In genomic region chr1:165851034-165851658, GRCh38 we compare ENCODE assay signal across 8 cellular contexts. TPM values are rescaled to one million over a fixed set of nuclear protein-coding genes. Genes with fewer than 3 reads are reported as not detected.
DNase-seq lines count a peak whose midpoint lies in the region; ATAC-seq and TF ChIP-seq lines count a peak whose summit lies in the region.

No MANE protein-coding gene starts in this region.

- no peak overlapping the region for H3K27ac ChIP-seq in left ventricle myocardium inferior (replicated peaks)

- H3K4me3 ChIP-seq in fibroblast of mammary gland (ENCODE audit: control insufficient read depth, low read depth, low read length) (no peak overlapping the region), left ventricle myocardium inferior (no peak overlapping the region)

- no peaks in the 10 kb centered on the region for H3K9me3 ChIP-seq in left ventricle myocardium inferior (replicated peaks)

- peak; percentile 72 for ATAC-seq in GM18861 (IDR thresholded peaks at IDR 0.05; ENCODE audit: unreplicated experiment)
- peak; percentile 75 for ATAC-seq in HG02763 (IDR thresholded peaks at IDR 0.05; ENCODE audit: unreplicated experiment)

- intact Hi-C loops in left ventricle myocardium inferior (cut with micrococcal nuclease), result no loop called here

- DNase-seq in NOMO-1 treated with DMSO at 0.1 percent for 48 hours (lab: John Stamatoyannopoulos, UW; ENCODE audit: unreplicated experiment) (peak; percentile 72), fibroblast of mammary gland (ENCODE audit: low read depth) (peak; percentile 71), left ventricle myocardium inferior (no peak), germinal center (ENCODE audit: low spot score) (no peak), Ammon's horn (ENCODE audit: low spot score) (no peak)
- DNase-seq in activated CD4-positive, alpha-beta T cell treated with anti-CD3 and anti-CD28 coated beads for 48 hours, result no peak

- no peak for TF ChIP-seq CTCF in fibroblast of mammary gland (conservative IDR thresholded peaks at IDR 0.05; ENCODE audit: control insufficient read depth, insufficient read depth, low read depth, low read length)
- TF ChIP-seq CTCF in left ventricle myocardium inferior (IDR thresholded peaks at IDR 0.05; ENCODE audit: borderline replicate concordance), result no peak

- H3K36me3 ChIP-seq in left ventricle myocardium inferior, result no peaks in the 10 kb centered on the region

- H3K27me3 ChIP-seq in left ventricle myocardium inferior (ENCODE audit: low read depth), result no peaks in the 10 kb centered on the region

- peaks cover 30% of the 10 kb centered on the region for H3K4me1 ChIP-seq in left ventricle myocardium inferior

RNA-seq across cellular contexts. Expression of gene UCK2, which starts 23.7 kb away (rescaled TPM):
- 9.6 TPM for total RNA-seq in left ventricle myocardium inferior

Comparison
In these comparisons a context has a peak if more than half of its experiments do, and no peak if none do; other contexts are left out.
1. DNase-seq: peak in NOMO-1 treated with DMSO at 0.1 percent for 48 hours (single experiment) and fibroblast of mammary gland (single experiment); none in left ventricle myocardium inferior (single experiment), germinal center (single experiment), Ammon's horn (single experiment) and activated CD4-positive, alpha-beta T cell treated with anti-CD3 and anti-CD28 coated beads for 48 hours (single experiment).